ENCODE assay signal across 28 cellular contexts in genomic region chr17:41392278-41392677, GRCh38. TPM values are rescaled to one million over a fixed set of nuclear protein-coding genes. Genes with fewer than 3 reads are reported as not detected.
A peak's percentile ranks its signal among the peaks of the same experiment; 100 is the strongest.
DNase-seq lines count a peak whose midpoint lies in the region; ATAC-seq, FAIRE-seq and TF ChIP-seq lines count a peak whose summit lies in the region.
"Had no signal": no experiment of that assay in that cellular context is flagged by ENCODE, and none has a peak within 500 bp of the region (broad histone marks: within the 10 kb centered on the region; RNA-seq: fewer than 3 reads in every experiment).

No MANE protein-coding gene starts in this region.

- H2BK12ac ChIP-seq in mesenchymal stem cell (ENCODE audit: low read length in 2 of 2) = no peak overlapping the region

- no peak overlapping the region for H2BK15ac ChIP-seq in mesenchymal stem cell (ENCODE audit: low read depth, poor library complexity, severe bottlenecking)

- no peaks in the 10 kb centered on the region for H3K79me1 ChIP-seq in mesenchymal stem cell (replicated peaks; ENCODE audit: low read length, poor library complexity, severe bottlenecking)

- H2BK5ac ChIP-seq in mesenchymal stem cell (ENCODE audit: low read depth, low read length, poor library complexity, severe bottlenecking) = no peak overlapping the region

- no CpG with 5 or more reads among the region's 1 CpG for WGBS in mesenchymal stem cell

- no peak overlapping the region for H3K27ac ChIP-seq in mesenchymal stem cell (ENCODE audit: low read length, poor library complexity, severe bottlenecking)
- H3K27ac ChIP-seq: brain microvascular endothelial cell, colonic mucosa, thoracic aorta had no signal

- H3K18ac ChIP-seq in mesenchymal stem cell (ENCODE audit: low read depth in 1 of 2, low read length in 2 of 2) = no peak overlapping the region

- H3K4me3 ChIP-seq in AG10803 (ENCODE audit: low read length) (no peak overlapping the region), bronchial epithelial cell (ENCODE audit: low read depth, low read length) (no peak overlapping the region), mesenchymal stem cell (ENCODE audit: insufficient read depth in 1 of 2, low read depth in 1 of 2, low read length in 2 of 2) (no peak overlapping the region)
- H3K4me3 ChIP-seq: colonic mucosa, esophagus squamous epithelium, K562, thoracic aorta had no signal

- H4K8ac ChIP-seq in mesenchymal stem cell (ENCODE audit: low read length) = no peak overlapping the region

- no peak overlapping the region for H4K91ac ChIP-seq in mesenchymal stem cell (ENCODE audit: low read length)

- H3K36me3 ChIP-seq in bronchial epithelial cell (ENCODE audit: control insufficient read depth, insufficient read depth, low read length) = no peaks in the 10 kb centered on the region
- no peaks in the 10 kb centered on the region for H3K36me3 ChIP-seq in mesenchymal stem cell (ENCODE audit: control insufficient read depth in 1 of 2, insufficient read depth in 2 of 2, low read depth in 1 of 2, low read length in 2 of 2)
- H3K36me3 ChIP-seq: brain microvascular endothelial cell, colonic mucosa, esophagus squamous epithelium, thoracic aorta had no signal

- H3K4ac ChIP-seq in mesenchymal stem cell (ENCODE audit: low read depth in 1 of 2, low read length in 2 of 2) = no peak overlapping the region

- no peak overlapping the region for H3K23ac ChIP-seq in mesenchymal stem cell (ENCODE audit: low read length in 2 of 2)

- DNase-seq in AG10803 (ENCODE audit: low read depth) (peak; percentile 42), HT1080 (ENCODE audit: low read depth) (peak; percentile 29), bronchial epithelial cell (ENCODE audit: low read depth) (peak; percentile 43), hepatic stellate cell (ENCODE audit: low spot score) (peak; percentile 49), mesenchymal stem cell (no peak), NCI-H2196 treated with DMSO at 0.1 percent for 48 hours (lab: John Stamatoyannopoulos, UW; ENCODE audit: unreplicated experiment) (no peak), GM13977 (ENCODE audit: low spot score) (no peak)
- DNase-seq: activated CD4-positive, alpha-beta T cell treated with anti-CD3 and anti-CD28 coated beads for 1 hour; activated gamma-delta T cell treated with Interleukin-2 at 50 U/mL for 16 hours; activated naive CD8-positive, alpha-beta T cell treated with anti-CD3 and anti-CD28 coated beads, Interleukin-2, amount 50 U/mL, for 24 hours; activated T-cell treated with anti-CD3 and anti-CD28 coated beads, Interleukin-2, amount 50 U/mL, for 24 hours; brain microvascular endothelial cell; colonic mucosa; effector memory CD8-positive, alpha-beta T cell; esophagus squamous epithelium; head of caudate nucleus; naive B cell; NCI-H526; RPMI8226; stimulated activated CD4-positive, alpha-beta T cell treated with anti-CD3 and anti-CD28 coated beads, Interleukin-4, amount 100 ng/mL, for 1 hour had no signal

- peaks cover 4% of the 10 kb centered on the region for H3K4me1 ChIP-seq in mesenchymal stem cell (ENCODE audit: control insufficient read depth, insufficient read depth, low read depth, low read length)
- H3K4me1 ChIP-seq: colonic mucosa had no signal

- H3K4me2 ChIP-seq in mesenchymal stem cell (ENCODE audit: low read length, poor library complexity, severe bottlenecking) = no peak overlapping the region

- no peak overlapping the region for H3K14ac ChIP-seq in mesenchymal stem cell (ENCODE audit: low read length in 2 of 2)

- no peaks in the 10 kb centered on the region for H3K27me3 ChIP-seq in bronchial epithelial cell (ENCODE audit: control insufficient read depth, insufficient read depth, low read length)
- H3K27me3 ChIP-seq in mesenchymal stem cell (ENCODE audit: control insufficient read depth in 1 of 2, insufficient read depth in 1 of 2, low read length in 2 of 2) = peaks cover 0 to 28% of the 10 kb centered on the region in 2 experiments
- H3K27me3 ChIP-seq: brain microvascular endothelial cell, colonic mucosa, esophagus squamous epithelium had no signal

- in situ Hi-C loops in GM13977 (cut with MboI; ENCODE audit: low pct_unique_long_range_greater_than_20kb, low sequenced_read_pairs, unreplicated experiment) = no loop called here

- no peak for FAIRE-seq in bronchial epithelial cell (lab: Jason Lieb, UNC)
- FAIRE-seq: K562 had no signal

- no peak overlapping the region for H2AK5ac ChIP-seq in mesenchymal stem cell (ENCODE audit: low read length, severe bottlenecking)

- no peak overlapping the region for H3K9ac ChIP-seq in mesenchymal stem cell (ENCODE audit: low read length)

- TF ChIP-seq CTCF in AG10803 (conservative IDR thresholded peaks at IDR 0.05; ENCODE audit: low read length) (no peak), bronchial epithelial cell (IDR thresholded peaks at IDR 0.05; ENCODE audit: insufficient read depth, low read length, severe bottlenecking) (no peak), GM13977 (IDR thresholded peaks at IDR 0.05; ENCODE audit: extremely low read depth, insufficient read depth, missing control alignments) (no peak)

- H2BK120ac ChIP-seq in mesenchymal stem cell (ENCODE audit: low read depth, low read length) = no peak overlapping the region

- no peak overlapping the region for H2AFZ ChIP-seq in mesenchymal stem cell (ENCODE audit: low read depth, low read length)

- no peak for ATAC-seq in HG03457 (IDR thresholded peaks at IDR 0.05; ENCODE audit: unreplicated experiment)
- ATAC-seq: activated naive CD8-positive, alpha-beta T cell treated with anti-CD3 and anti-CD28 coated beads, Interleukin-2, amount 50 U/mL, for 24 hours; effector memory CD8-positive, alpha-beta T cell; K562; stimulated activated memory B cell treated with anti-CD40 and anti-IgM and Interleukin-4, amounts not matched to agents 10 μg/mL and 1 μg/mL and 100 μg/mL, for 72 hours had no signal

- H3K9me3 ChIP-seq in mesenchymal stem cell (ENCODE audit: control insufficient read depth, low read length) = no peaks in the 10 kb centered on the region
- H3K9me3 ChIP-seq: colonic mucosa, esophagus squamous epithelium, thoracic aorta had no signal

RNA-seq across cellular contexts. Expression of gene KRT31, which starts 5.1 kb away (rescaled TPM):
- total RNA-seq in HT1080 (2014; rRNA removed; shearing (Covaris generic)) = not detected in 2 replicates
- not detected in 2 replicates for polyA plus RNA-seq in HT1080 (2015; cell fraction: cytosol; rRNA removed)
- not detected in 2 replicates for polyA plus RNA-seq in HT1080 (2015; cell fraction: nucleus; rRNA removed)
- total RNA-seq in bronchial epithelial cell = 0.26 TPM in 1 of 2 replicates, not detected in the other
- polyA plus RNA-seq in mesenchymal stem cell (2013, experiment 1 of 2) = not detected
- polyA plus RNA-seq in mesenchymal stem cell (2013, experiment 2 of 2) = not detected
- total RNA-seq: colonic mucosa, K562, mesenteric fat pad, omental fat pad, SK-MEL-5, thoracic aorta had no signal
- polyA plus RNA-seq: AG04450, K562 had no signal

RNA-seq across cellular contexts. Expression of gene KRT34, which starts 10.2 kb away (rescaled TPM):
- 0.80 and 1.2 TPM in 2 replicates for total RNA-seq in HT1080 (2014; rRNA removed; shearing (Covaris generic))
- polyA plus RNA-seq in HT1080 (2015; cell fraction: cytosol; rRNA removed) = 1.3 and 1.5 TPM in 2 replicates
- polyA plus RNA-seq in HT1080 (2015; cell fraction: nucleus; rRNA removed) = 0.36 and 0.62 TPM in 2 replicates
- total RNA-seq in bronchial epithelial cell = 0.26 and 0.53 TPM in 2 replicates
- polyA plus RNA-seq in mesenchymal stem cell (2013, experiment 1 of 2) = 0.43 TPM
- polyA plus RNA-seq in mesenchymal stem cell (2013, experiment 2 of 2) = 0.42 TPM
- total RNA-seq: colonic mucosa, K562, mesenteric fat pad, omental fat pad, SK-MEL-5, thoracic aorta had no signal
- polyA plus RNA-seq: K562 had no signal

RNA-seq across cellular contexts. Expression of gene KRT33B, which starts 22.7 kb away (rescaled TPM):
- not detected in 2 replicates for total RNA-seq in HT1080 (2014; rRNA removed; shearing (Covaris generic))
- not detected in 2 replicates for polyA plus RNA-seq in HT1080 (2015; cell fraction: cytosol; rRNA removed)
- polyA plus RNA-seq in HT1080 (2015; cell fraction: nucleus; rRNA removed) = not detected in 2 replicates
- 0.79 and 1.7 TPM in 2 replicates for total RNA-seq in bronchial epithelial cell
- polyA plus RNA-seq in mesenchymal stem cell (2013, experiment 1 of 2) = not detected
- not detected for polyA plus RNA-seq in mesenchymal stem cell (2013, experiment 2 of 2)
- total RNA-seq: colonic mucosa, K562, mesenteric fat pad, omental fat pad, SK-MEL-5, thoracic aorta had no signal
- polyA plus RNA-seq: AG04450, K562 had no signal

RNA-seq across cellular contexts. Expression of gene KRT37, which starts 32.1 kb away (rescaled TPM):
- not detected in 2 replicates for total RNA-seq in HT1080 (2014; rRNA removed; shearing (Covaris generic))
- polyA plus RNA-seq in HT1080 (2015; cell fraction: cytosol; rRNA removed) = not detected in 2 replicates
- not detected in 2 replicates for polyA plus RNA-seq in HT1080 (2015; cell fraction: nucleus; rRNA removed)
- total RNA-seq in bronchial epithelial cell = not detected in 2 replicates
- not detected for polyA plus RNA-seq in mesenchymal stem cell (2013, experiment 1 of 2)
- polyA plus RNA-seq in mesenchymal stem cell (2013, experiment 2 of 2) = not detected
- total RNA-seq: colonic mucosa, esophagus squamous epithelium, K562, mesenteric fat pad, omental fat pad, SK-MEL-5, thoracic aorta had no signal
- polyA plus RNA-seq: AG04450, K562 had no signal

RNA-seq across cellular contexts. Expression of gene KRT33A, which starts 41.6 kb away (rescaled TPM):
- not detected in 2 replicates for total RNA-seq in HT1080 (2014; rRNA removed; shearing (Covaris generic))
- polyA plus RNA-seq in HT1080 (2015; cell fraction: cytosol; rRNA removed) = not detected in 2 replicates
- not detected in 2 replicates for polyA plus RNA-seq in HT1080 (2015; cell fraction: nucleus; rRNA removed)
- 0.13 TPM in 1 of 2 replicates, not detected in the other for total RNA-seq in bronchial epithelial cell
- not detected for polyA plus RNA-seq in mesenchymal stem cell (2013, experiment 1 of 2)
- polyA plus RNA-seq in mesenchymal stem cell (2013, experiment 2 of 2) = not detected
- total RNA-seq: colonic mucosa, K562, mesenteric fat pad, omental fat pad, SK-MEL-5, thoracic aorta had no signal
- polyA plus RNA-seq: AG04450, K562 had no signal

Comparison
In these comparisons a context has a peak if more than half of its experiments do, and no peak if none do; other contexts are left out.
1. DNase-seq: peak in AG10803 (single experiment), HT1080 (single experiment), bronchial epithelial cell (single experiment) and hepatic stellate cell (single experiment); none in mesenchymal stem cell (single experiment), NCI-H2196 treated with DMSO at 0.1 percent for 48 hours (single experiment) and GM13977 (single experiment).